ENCODE assay signal across 8 cellular contexts in the genomic region with DNA sequence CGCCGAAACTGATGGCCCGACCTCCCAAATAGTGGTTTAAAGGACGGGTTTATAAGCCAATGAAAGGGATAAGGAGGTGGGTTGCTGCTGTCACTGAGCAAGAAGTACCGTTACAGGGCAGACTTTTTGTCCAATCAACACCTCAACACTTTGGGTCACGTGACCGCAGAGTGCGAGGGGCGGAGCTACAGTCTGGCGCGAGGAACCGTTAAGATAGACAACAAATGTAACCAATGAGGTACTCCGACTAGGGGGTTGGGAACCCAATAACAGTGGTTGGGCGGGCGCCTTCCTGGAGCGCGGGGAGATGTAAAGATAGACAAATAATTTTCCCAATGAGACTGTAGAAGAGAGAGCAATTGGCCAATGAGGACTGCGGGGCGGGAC. TPM values are rescaled to one million over a fixed set of nuclear protein-coding genes. Genes with fewer than 3 reads are reported as not detected.
A peak's percentile ranks its signal among the peaks of the same experiment; 100 is the strongest.
DNase-seq lines count a peak whose midpoint lies in the region; ATAC-seq lines count a peak whose summit lies in the region.

A gene with protein sequence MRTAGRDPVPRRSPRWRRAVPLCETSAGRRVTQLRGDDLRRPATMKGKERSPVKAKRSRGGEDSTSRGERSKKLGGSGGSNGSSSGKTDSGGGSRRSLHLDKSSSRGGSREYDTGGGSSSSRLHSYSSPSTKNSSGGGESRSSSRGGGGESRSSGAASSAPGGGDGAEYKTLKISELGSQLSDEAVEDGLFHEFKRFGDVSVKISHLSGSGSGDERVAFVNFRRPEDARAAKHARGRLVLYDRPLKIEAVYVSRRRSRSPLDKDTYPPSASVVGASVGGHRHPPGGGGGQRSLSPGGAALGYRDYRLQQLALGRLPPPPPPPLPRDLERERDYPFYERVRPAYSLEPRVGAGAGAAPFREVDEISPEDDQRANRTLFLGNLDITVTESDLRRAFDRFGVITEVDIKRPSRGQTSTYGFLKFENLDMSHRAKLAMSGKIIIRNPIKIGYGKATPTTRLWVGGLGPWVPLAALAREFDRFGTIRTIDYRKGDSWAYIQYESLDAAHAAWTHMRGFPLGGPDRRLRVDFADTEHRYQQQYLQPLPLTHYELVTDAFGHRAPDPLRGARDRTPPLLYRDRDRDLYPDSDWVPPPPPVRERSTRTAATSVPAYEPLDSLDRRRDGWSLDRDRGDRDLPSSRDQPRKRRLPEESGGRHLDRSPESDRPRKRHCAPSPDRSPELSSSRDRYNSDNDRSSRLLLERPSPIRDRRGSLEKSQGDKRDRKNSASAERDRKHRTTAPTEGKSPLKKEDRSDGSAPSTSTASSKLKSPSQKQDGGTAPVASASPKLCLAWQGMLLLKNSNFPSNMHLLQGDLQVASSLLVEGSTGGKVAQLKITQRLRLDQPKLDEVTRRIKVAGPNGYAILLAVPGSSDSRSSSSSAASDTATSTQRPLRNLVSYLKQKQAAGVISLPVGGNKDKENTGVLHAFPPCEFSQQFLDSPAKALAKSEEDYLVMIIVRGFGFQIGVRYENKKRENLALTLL (plus strand): TSS at position 338 of the 387 bp plus-strand sequence. CDS start 29 bp downstream, at position 367.

- no peaks in the 10 kb centered on the region for H3K27me3 ChIP-seq in esophagus (ENCODE audit: control insufficient read depth in 1 of 2, insufficient read depth in 2 of 2, low read length in 2 of 2)
- H3K27me3 ChIP-seq in mucosa of rectum (ENCODE audit: control insufficient read depth in 2 of 2, insufficient read depth in 2 of 2, low read length in 2 of 2) = no peaks in the 10 kb centered on the region

- peak within 1 kb of the TSS; percentile 96 for H3K4me3 ChIP-seq in Jurkat, Clone E6-1 (ENCODE audit: low read length)
- H3K4me3 ChIP-seq in esophagus (ENCODE audit: low read depth in 1 of 2, low read length in 2 of 2) (peak within 1 kb of the TSS; percentile 74 to 91), mucosa of rectum (ENCODE audit: low read length in 2 of 2) (peak within 1 kb of the TSS; percentile 97 to 98)

- H3K9me3 ChIP-seq in esophagus (ENCODE audit: control insufficient read depth in 2 of 2, insufficient read depth in 1 of 2, low read depth in 1 of 2, low read length in 1 of 2) (no peaks in the 10 kb centered on the region), mucosa of rectum (ENCODE audit: control insufficient read depth in 2 of 2, low read length in 2 of 2) (no peaks in the 10 kb centered on the region)

- DNase-seq in DMS 273 treated with DMSO at 0.1 percent for 48 hours (lab: John Stamatoyannopoulos, UW) = peak; percentile 100
- peak; percentile 100 for DNase-seq in Jurkat, Clone E6-1 (ENCODE audit: low read depth, low spot score)
- peak; percentile 98 for DNase-seq in OCI-M2 (lab: John Stamatoyannopoulos, UW; ENCODE audit: unreplicated experiment)
- DNase-seq in activated T-cell treated with anti-CD3 and anti-CD28 coated beads for 48 hours (ENCODE audit: low read depth) = peak; percentile 89
- DNase-seq in stimulated activated CD8-positive, alpha-beta memory T cell treated with anti-CD3 and anti-CD28 coated beads, Interleukin-4, amount 100 ng/mL, for 4 hours (ENCODE audit: low read depth in 2 of 2, low spot score in 1 of 2) = peak; percentile 92 to 95

- peak; percentile 71 for ATAC-seq in GM21723 (IDR thresholded peaks at IDR 0.05; ENCODE audit: unreplicated experiment)

- whole genome bisulfite sequencing in esophagus, 2 donors = 0% methylated on average over 19 of the region's 19 CpGs

- H3K36me3 ChIP-seq in esophagus (ENCODE audit: control insufficient read depth in 2 of 2, insufficient read depth in 2 of 2, low read length in 1 of 2) (peaks cover 4 to 14% of the 10 kb centered on the region in 2 donors), mucosa of rectum (ENCODE audit: control insufficient read depth in 2 of 2, insufficient read depth in 2 of 2, low read length in 2 of 2) (peaks cover 11 to 19% of the 10 kb centered on the region in 2 donors)

- H3K4me1 ChIP-seq in esophagus (ENCODE audit: control insufficient read depth in 2 of 2, insufficient read depth in 2 of 2, low read length in 1 of 2) = peaks cover 11 to 18% of the 10 kb centered on the region in 2 donors
- peaks cover 49 to 51% of the 10 kb centered on the region in 2 donors for H3K4me1 ChIP-seq in mucosa of rectum (ENCODE audit: control insufficient read depth in 2 of 2, insufficient read depth in 2 of 2, low read length in 2 of 2)

- peak within 1 kb of the TSS; percentile 92 to 97 for H3K9ac ChIP-seq in mucosa of rectum (ENCODE audit: low read depth in 1 of 2, low read length in 2 of 2)

- H3K27ac ChIP-seq in esophagus (ENCODE audit: low read depth in 2 of 2, low read length in 1 of 2) (peak within 1 kb of the TSS; percentile 99), mucosa of rectum (ENCODE audit: low read depth in 2 of 2, low read length in 2 of 2) (peak within 1 kb of the TSS; percentile 99 to 100)

RNA-seq across cellular contexts. Expression of the gene that starts here (rescaled TPM):
- polyA plus RNA-seq in Jurkat, Clone E6-1 (2012; ENCODE audit: insufficient read depth, insufficient read length) = 11.6 TPM
- polyA plus RNA-seq in esophagus = 1 to 10 TPM; 2.0 to 4.8 TPM

Comparison
In these comparisons a context has a peak if more than half of its experiments do, and no peak if none do; other contexts are left out.
1. Peak in every context shown above with its lines: DNase-seq, ATAC-seq, H3K4me3 ChIP-seq and H3K27ac ChIP-seq.